20 cellular contexts compared by ENCODE assay signal in the genomic region with DNA sequence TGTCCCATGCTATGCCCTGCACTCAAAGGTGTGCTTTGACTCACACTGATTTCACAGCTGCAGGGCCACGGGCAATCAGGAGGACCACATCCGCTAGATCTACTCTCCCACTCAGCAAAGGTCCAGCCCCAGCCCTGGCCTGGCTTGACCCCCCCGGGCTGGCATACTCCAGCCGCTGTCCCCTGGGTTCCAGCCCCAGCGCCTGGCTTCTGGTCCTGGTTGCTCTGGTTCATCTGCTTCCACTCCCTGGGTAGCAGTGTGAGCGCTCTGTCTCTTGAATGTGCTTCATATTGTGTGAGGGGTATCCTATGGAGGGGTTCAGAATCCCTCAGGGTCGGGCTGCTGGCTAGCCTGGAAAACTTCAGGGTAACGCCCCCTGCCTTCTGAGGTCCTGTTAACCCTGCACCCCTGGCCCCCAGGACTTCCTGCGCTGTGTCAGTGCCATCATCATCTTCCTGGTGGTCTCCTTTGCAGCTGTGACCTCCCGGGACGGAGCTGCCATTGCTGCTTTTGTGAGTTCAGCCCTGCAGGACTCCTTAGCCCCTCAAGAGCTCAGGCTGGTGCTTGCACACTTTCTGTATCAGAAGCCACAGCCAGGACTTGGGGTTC. TPM values are rescaled to one million over a fixed set of nuclear protein-coding genes. Genes with fewer than 3 reads are reported as not detected.
DNase-seq lines count a peak whose midpoint lies in the region; ATAC-seq and TF ChIP-seq lines count a peak whose summit lies in the region.
"Had no signal": no experiment of that assay in that cellular context is flagged by ENCODE, and none has a peak within 500 bp of the region (broad histone marks: within the 10 kb centered on the region; RNA-seq: fewer than 3 reads in every experiment).

No MANE protein-coding gene starts in this region.

- peak in 3 of 4 donors; percentile 4 to 16 (median 4) for ATAC-seq in psoas muscle
- ATAC-seq in HG02970 (IDR thresholded peaks at IDR 0.05; ENCODE audit: low FRiP score, unreplicated experiment) = no peak
- ATAC-seq: HCT116 had no signal

- no peak overlapping the region for H3K9ac ChIP-seq in BLaER1 treated with 17β-estradiol and CSF1 and Interleukin-3, amounts not matched to agents 10 nM and 100 nM

- 66 to 74% (median 72%) methylated on average over 11 of the region's 11 CpGs for WGBS in psoas muscle, 3 donors

- no peak overlapping the region for H3K27ac ChIP-seq in BLaER1 treated with 17β-estradiol and CSF1 and Interleukin-3, amounts not matched to agents 10 nM and 100 nM
- H3K27ac ChIP-seq in caudate nucleus (ENCODE audit: low read depth, low read length) (peak overlapping the region; percentile 99), left ventricle myocardium inferior (replicated peaks) (peak overlapping the region; percentile 47), psoas muscle (no peak overlapping the region)

- DNase-seq in caudate nucleus (lab: John Stamatoyannopoulos, UW) = no peak
- no peak for DNase-seq in left ventricle myocardium inferior
- no peak for DNase-seq in psoas muscle
- no peak for DNase-seq in NCI-H2171 (lab: John Stamatoyannopoulos, UW)
- DNase-seq in NCI-H1436 (lab: John Stamatoyannopoulos, UW) = no peak
- DNase-seq: CD8-positive, alpha-beta memory T cell; GOT3; KBM-7; NCI-H1105; NCI-H1694; NCI-H2107; NCI-H2227 treated with DMSO at 0.1 percent for 48 hours; NCI-H510A treated with DMSO at 0.1 percent for 48 hours; NCI-H774; SHP77 treated with DMSO at 0.1 percent for 48 hours had no signal

- H3K4me2 ChIP-seq in BLaER1 treated with 17β-estradiol and CSF1 and Interleukin-3, amounts not matched to agents 10 nM and 100 nM = peak overlapping the region in 6 of 11 experiments; percentile 12 to 96 (median 85); a peak in 6 of 22 replicates

- no peaks in the 10 kb centered on the region for H3K36me3 ChIP-seq in BLaER1 treated with 17β-estradiol and CSF1 and Interleukin-3, amounts not matched to agents 10 nM and 100 nM
- H3K36me3 ChIP-seq in left ventricle myocardium inferior (peaks cover 20% of the 10 kb centered on the region), psoas muscle (ENCODE audit: insufficient read depth in 1 of 2, low read depth in 1 of 2) (peaks cover 0 to 30% of the 10 kb centered on the region in 2 donors)

- no peaks in the 10 kb centered on the region for H3K9me3 ChIP-seq in BLaER1 treated with 17β-estradiol and CSF1 and Interleukin-3, amounts not matched to agents 10 nM and 100 nM (replicated peaks in 1 of 11)
- H3K9me3 ChIP-seq in left ventricle myocardium inferior (replicated peaks) (no peaks in the 10 kb centered on the region), psoas muscle (no peaks in the 10 kb centered on the region)

- TF ChIP-seq CTCF in left ventricle myocardium inferior (IDR thresholded peaks at IDR 0.05; ENCODE audit: borderline replicate concordance) (no peak), psoas muscle (IDR thresholded peaks at IDR 0.05) (no peak)

- intact Hi-C loops in left ventricle myocardium inferior (cut with micrococcal nuclease) (loop anchor here (5.0 kb wide), 1 partner anchor 51 kb away; no protein-coding TSS in a partner anchor), psoas muscle (cut with DNase I) (loop anchor here in 1 of 2 donors (2.0 to 5.0 kb wide), 2 partner anchors 51 to 114 kb away; no protein-coding TSS in a partner anchor)

- no peak overlapping the region for H3K4me3 ChIP-seq in BLaER1 treated with 17β-estradiol and CSF1 and Interleukin-3, amounts not matched to agents 10 nM and 100 nM
- H3K4me3 ChIP-seq in left ventricle myocardium inferior (no peak overlapping the region), psoas muscle (no peak overlapping the region)

- peaks cover 15 to 67% (median 47%) of the 10 kb centered on the region in 10 experiments; a peak in 19 of 20 replicates for H3K4me1 ChIP-seq in BLaER1 treated with 17β-estradiol and CSF1 and Interleukin-3, amounts not matched to agents 10 nM and 100 nM
- H3K4me1 ChIP-seq in left ventricle myocardium inferior = peaks cover 17% of the 10 kb centered on the region
- H3K4me1 ChIP-seq in psoas muscle = no peaks in the 10 kb centered on the region

- peaks cover 0 to 6% (median 0%) of the 10 kb centered on the region in 11 experiments; a peak in 3 of 22 replicates for H4K20me1 ChIP-seq in BLaER1 treated with 17β-estradiol and CSF1 and Interleukin-3, amounts not matched to agents 10 nM and 100 nM

- H3K27me3 ChIP-seq in BLaER1 treated with 17β-estradiol and CSF1 and Interleukin-3, amounts not matched to agents 10 nM and 100 nM = peaks cover 0 to 9% (median 0%) of the 10 kb centered on the region in 11 experiments; a peak in 5 of 22 replicates
- peaks cover 7% of the 10 kb centered on the region for H3K27me3 ChIP-seq in left ventricle myocardium inferior (ENCODE audit: low read depth)
- H3K27me3 ChIP-seq in psoas muscle (ENCODE audit: insufficient read depth in 3 of 3, low read length in 2 of 3) = peaks cover 0 to 5% (median 0%) of the 10 kb centered on the region in 3 donors

RNA-seq across cellular contexts. Expression of a gene that starts 1.9 kb away (rescaled TPM):
- total RNA-seq in left ventricle myocardium inferior (1.0 TPM), psoas muscle (not detected)
- polyA plus RNA-seq in psoas muscle = under 1 TPM; 0.20 to 0.63 (median 0.32) TPM
- total RNA-seq: A673; CD8-positive, alpha-beta memory T cell; OCI-LY7 had no signal
- polyA plus RNA-seq: CD8-positive, alpha-beta memory T cell had no signal

RNA-seq across cellular contexts. Expression of a gene that starts 6.1 kb away (rescaled TPM):
- total RNA-seq in left ventricle myocardium inferior (not detected), psoas muscle (not detected)
- polyA plus RNA-seq in psoas muscle = under 1 TPM in 1 of 3 donors, not detected in 2; 0.01 TPM
- total RNA-seq: A673; CD8-positive, alpha-beta memory T cell; OCI-LY7 had no signal
- polyA plus RNA-seq: CD8-positive, alpha-beta memory T cell had no signal

RNA-seq across cellular contexts. Expression of a gene that starts 13.7 kb away (rescaled TPM):
- total RNA-seq in left ventricle myocardium inferior (3.6 TPM), psoas muscle (1 to 10 TPM in 3 of 4 donors, under 1 TPM in 1; 0.93 to 2.5 (median 1.4) TPM)
- 1 to 10 TPM in 2 of 3 donors, under 1 TPM in 1; 0.98 to 1.1 (median 1.1) TPM for polyA plus RNA-seq in psoas muscle
- total RNA-seq: CD8-positive, alpha-beta memory T cell; OCI-LY7 had no signal
- polyA plus RNA-seq: CD8-positive, alpha-beta memory T cell had no signal

RNA-seq across cellular contexts. Expression of a gene that starts 26.0 kb away (rescaled TPM):
- total RNA-seq in left ventricle myocardium inferior (9.7 TPM), psoas muscle (1 to 10 TPM in 3 of 4 donors, under 1 TPM in 1; 0.95 to 6.3 (median 1.8) TPM)
- polyA plus RNA-seq in psoas muscle = 1 to 10 TPM; 1.1 to 1.4 (median 1.2) TPM
- total RNA-seq: OCI-LY7 had no signal

RNA-seq across cellular contexts. Expression of a gene that starts 29.4 kb away (rescaled TPM):
- 1,823 TPM for total RNA-seq in left ventricle myocardium inferior
- total RNA-seq in psoas muscle = 100 to 1,000 TPM in 3 of 4 donors, 10 to 100 TPM in 1; 44.1 to 532 (median 191) TPM
- polyA plus RNA-seq in psoas muscle = 100 to 1,000 TPM in 1 of 3 donors, 10 to 100 TPM in 2; 50.3 to 143 (median 60.7) TPM
- total RNA-seq: A673, OCI-LY7 had no signal
- polyA plus RNA-seq: CD8-positive, alpha-beta memory T cell had no signal

Comparison
In these comparisons a context has a peak if more than half of its experiments do, and no peak if none do; other contexts are left out.
1. H3K27ac ChIP-seq: peak in caudate nucleus (single experiment) and left ventricle myocardium inferior (single experiment); none in BLaER1 treated with 17β-estradiol and CSF1 and Interleukin-3, amounts not matched to agents 10 nM and 100 nM (0 of 11) and psoas muscle (single experiment).